Comparison of ENCODE assay signal across 1 cellular context in genomic region chr3:142447852-142448315, GRCh38.
TF ChIP-seq lines count a peak whose summit lies in the region.

Gene XRN1 (minus strand): TSS chr3:142448037. CDS start chr3:142447944, 93 bp downstream.

TF ChIP-seq in HepG2, 621 proteins besides CTCF, POLR2A, EP300 and RAD21 (continued from another document and continues in another):
- TF ChIP-seq CBX2 (IDR thresholded peaks at IDR 0.05; ENCODE audit: low read depth, low read length) = no peak
- TF ChIP-seq CBX2 (CRISPR knock-in tag; IDR thresholded peaks at IDR 0.05; ENCODE audit: low read depth) = no peak
- peak; percentile 79 for TF ChIP-seq CBFB (CRISPR knock-in tag; IDR thresholded peaks at IDR 0.05)
- TF ChIP-seq TIGD3 (CRISPR knock-in tag; IDR thresholded peaks at IDR 0.05; ENCODE audit: borderline replicate concordance) = no peak
- peak; percentile 85 for TF ChIP-seq CEBPG (CRISPR knock-in tag; IDR thresholded peaks at IDR 0.05)
- TF ChIP-seq WIZ (CRISPR knock-in tag; IDR thresholded peaks at IDR 0.05) = no peak
- TF ChIP-seq SIN3A (IDR thresholded peaks at IDR 0.05; ENCODE audit: borderline replicate concordance, low read depth, low read length) = peak; percentile 82; the same call in 1 of the 2 replicates
- TF ChIP-seq ZNF777 (CRISPR knock-in tag; IDR thresholded peaks at IDR 0.05) = no peak
- TF ChIP-seq HDAC1 (CRISPR knock-in tag; IDR thresholded peaks at IDR 0.05) = peak; percentile 29
- TF ChIP-seq MYNN (CRISPR knock-in tag; IDR thresholded peaks at IDR 0.05; ENCODE audit: low read depth) = no peak
- TF ChIP-seq, protein P1, sequence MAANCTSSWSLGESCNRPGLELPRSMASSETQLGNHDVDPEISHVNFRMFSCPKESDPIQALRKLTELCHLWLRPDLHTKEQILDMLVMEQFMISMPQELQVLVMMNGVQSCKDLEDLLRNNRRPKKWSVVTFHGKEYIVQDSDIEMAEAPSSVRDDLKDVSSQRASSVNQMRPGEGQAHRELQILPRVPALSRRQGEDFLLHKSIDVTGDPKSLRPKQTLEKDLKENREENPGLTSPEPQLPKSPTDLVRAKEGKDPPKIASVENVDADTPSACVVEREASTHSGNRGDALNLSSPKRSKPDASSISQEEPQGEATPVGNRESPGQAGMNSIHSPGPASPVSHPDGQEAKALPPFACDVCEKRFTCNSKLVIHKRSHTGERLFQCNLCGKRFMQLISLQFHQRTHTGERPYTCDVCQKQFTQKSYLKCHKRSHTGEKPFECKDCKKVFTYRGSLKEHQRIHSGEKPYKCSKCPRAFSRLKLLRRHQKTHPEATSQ (CRISPR knock-in tag; IDR thresholded peaks at IDR 0.05; ENCODE audit: borderline replicate concordance) = no peak
- no peak for TF ChIP-seq ZNF333 (CRISPR knock-in tag; IDR thresholded peaks at IDR 0.05; ENCODE audit: borderline replicate concordance)
- TF ChIP-seq FOXA1 (IDR thresholded peaks at IDR 0.05) = no peak
- no peak for TF ChIP-seq FOXA1 (CRISPR knock-in tag; IDR thresholded peaks at IDR 0.05)
- TF ChIP-seq ZNF766 (CRISPR knock-in tag; IDR thresholded peaks at IDR 0.05; ENCODE audit: borderline replicate concordance) = no peak
- 0 out of 2 replicates have a peak, but pooled peaks have one; percentile 58 for TF ChIP-seq ZNF20 (CRISPR knock-in tag; IDR thresholded peaks at IDR 0.05)
- TF ChIP-seq, protein P2, sequence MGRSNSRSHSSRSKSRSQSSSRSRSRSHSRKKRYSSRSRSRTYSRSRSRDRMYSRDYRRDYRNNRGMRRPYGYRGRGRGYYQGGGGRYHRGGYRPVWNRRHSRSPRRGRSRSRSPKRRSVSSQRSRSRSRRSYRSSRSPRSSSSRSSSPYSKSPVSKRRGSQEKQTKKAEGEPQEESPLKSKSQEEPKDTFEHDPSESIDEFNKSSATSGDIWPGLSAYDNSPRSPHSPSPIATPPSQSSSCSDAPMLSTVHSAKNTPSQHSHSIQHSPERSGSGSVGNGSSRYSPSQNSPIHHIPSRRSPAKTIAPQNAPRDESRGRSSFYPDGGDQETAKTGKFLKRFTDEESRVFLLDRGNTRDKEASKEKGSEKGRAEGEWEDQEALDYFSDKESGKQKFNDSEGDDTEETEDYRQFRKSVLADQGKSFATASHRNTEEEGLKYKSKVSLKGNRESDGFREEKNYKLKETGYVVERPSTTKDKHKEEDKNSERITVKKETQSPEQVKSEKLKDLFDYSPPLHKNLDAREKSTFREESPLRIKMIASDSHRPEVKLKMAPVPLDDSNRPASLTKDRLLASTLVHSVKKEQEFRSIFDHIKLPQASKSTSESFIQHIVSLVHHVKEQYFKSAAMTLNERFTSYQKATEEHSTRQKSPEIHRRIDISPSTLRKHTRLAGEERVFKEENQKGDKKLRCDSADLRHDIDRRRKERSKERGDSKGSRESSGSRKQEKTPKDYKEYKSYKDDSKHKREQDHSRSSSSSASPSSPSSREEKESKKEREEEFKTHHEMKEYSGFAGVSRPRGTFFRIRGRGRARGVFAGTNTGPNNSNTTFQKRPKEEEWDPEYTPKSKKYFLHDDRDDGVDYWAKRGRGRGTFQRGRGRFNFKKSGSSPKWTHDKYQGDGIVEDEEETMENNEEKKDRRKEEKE (IDR thresholded peaks at IDR 0.05) = no peak
- TF ChIP-seq, protein P3, sequence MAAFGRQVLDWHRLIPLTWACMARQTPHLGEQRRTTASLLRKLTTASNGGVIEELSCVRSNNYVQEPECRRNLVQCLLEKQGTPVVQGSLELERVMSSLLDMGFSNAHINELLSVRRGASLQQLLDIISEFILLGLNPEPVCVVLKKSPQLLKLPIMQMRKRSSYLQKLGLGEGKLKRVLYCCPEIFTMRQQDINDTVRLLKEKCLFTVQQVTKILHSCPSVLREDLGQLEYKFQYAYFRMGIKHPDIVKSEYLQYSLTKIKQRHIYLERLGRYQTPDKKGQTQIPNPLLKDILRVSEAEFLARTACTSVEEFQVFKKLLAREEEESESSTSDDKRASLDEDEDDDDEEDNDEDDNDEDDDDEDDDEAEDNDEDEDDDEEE (CRISPR knock-in tag; IDR thresholded peaks at IDR 0.05) = no peak
- TF ChIP-seq REXO4 (CRISPR knock-in tag; IDR thresholded peaks at IDR 0.05; ENCODE audit: borderline replicate concordance) = no peak
- TF ChIP-seq, protein P4, sequence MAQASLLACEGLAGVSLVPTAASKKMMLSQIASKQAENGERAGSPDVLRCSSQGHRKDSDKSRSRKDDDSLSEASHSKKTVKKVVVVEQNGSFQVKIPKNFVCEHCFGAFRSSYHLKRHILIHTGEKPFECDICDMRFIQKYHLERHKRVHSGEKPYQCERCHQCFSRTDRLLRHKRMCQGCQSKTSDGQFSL (CRISPR knock-in tag; IDR thresholded peaks at IDR 0.05) = no peak
- TF ChIP-seq PITX1 (CRISPR knock-in tag; IDR thresholded peaks at IDR 0.05) = peak; percentile 53; the same call in 1 of the 2 replicates
- TF ChIP-seq JARID2 (CRISPR knock-in tag; IDR thresholded peaks at IDR 0.05; ENCODE audit: insufficient replicate concordance) = no peak
- TF ChIP-seq SIN3B (IDR thresholded peaks at IDR 0.05; ENCODE audit: low read length) = peak; percentile 74; the same call in 1 of the 2 replicates
- no peak for TF ChIP-seq DPF2 (CRISPR knock-in tag; IDR thresholded peaks at IDR 0.05; ENCODE audit: borderline replicate concordance, low read depth)
- no peak for TF ChIP-seq FLYWCH1 (CRISPR knock-in tag; IDR thresholded peaks at IDR 0.05)
- TF ChIP-seq, protein P5, sequence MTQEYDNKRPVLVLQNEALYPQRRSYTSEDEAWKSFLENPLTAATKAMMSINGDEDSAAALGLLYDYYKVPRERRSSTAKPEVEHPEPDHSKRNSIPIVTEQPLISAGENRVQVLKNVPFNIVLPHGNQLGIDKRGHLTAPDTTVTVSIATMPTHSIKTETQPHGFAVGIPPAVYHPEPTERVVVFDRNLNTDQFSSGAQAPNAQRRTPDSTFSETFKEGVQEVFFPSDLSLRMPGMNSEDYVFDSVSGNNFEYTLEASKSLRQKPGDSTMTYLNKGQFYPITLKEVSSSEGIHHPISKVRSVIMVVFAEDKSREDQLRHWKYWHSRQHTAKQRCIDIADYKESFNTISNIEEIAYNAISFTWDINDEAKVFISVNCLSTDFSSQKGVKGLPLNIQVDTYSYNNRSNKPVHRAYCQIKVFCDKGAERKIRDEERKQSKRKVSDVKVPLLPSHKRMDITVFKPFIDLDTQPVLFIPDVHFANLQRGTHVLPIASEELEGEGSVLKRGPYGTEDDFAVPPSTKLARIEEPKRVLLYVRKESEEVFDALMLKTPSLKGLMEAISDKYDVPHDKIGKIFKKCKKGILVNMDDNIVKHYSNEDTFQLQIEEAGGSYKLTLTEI (CRISPR knock-in tag; conservative IDR thresholded peaks at IDR 0.05) = no peak
- TF ChIP-seq ZNF770 (CRISPR knock-in tag; IDR thresholded peaks at IDR 0.05) = peak; percentile 60; the same call in 1 of the 2 replicates
- TF ChIP-seq ZKSCAN1 (IDR thresholded peaks at IDR 0.05; ENCODE audit: low read length) = no peak
- TF ChIP-seq FOXA3 (CRISPR knock-in tag; IDR thresholded peaks at IDR 0.05) = peak; percentile 42; the same call in 1 of the 2 replicates
- TF ChIP-seq, protein P6, sequence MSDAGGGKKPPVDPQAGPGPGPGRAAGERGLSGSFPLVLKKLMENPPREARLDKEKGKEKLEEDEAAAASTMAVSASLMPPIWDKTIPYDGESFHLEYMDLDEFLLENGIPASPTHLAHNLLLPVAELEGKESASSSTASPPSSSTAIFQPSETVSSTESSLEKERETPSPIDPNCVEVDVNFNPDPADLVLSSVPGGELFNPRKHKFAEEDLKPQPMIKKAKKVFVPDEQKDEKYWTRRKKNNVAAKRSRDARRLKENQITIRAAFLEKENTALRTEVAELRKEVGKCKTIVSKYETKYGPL (CRISPR knock-in tag; IDR thresholded peaks at IDR 0.05) = no peak
- peak; percentile 81; the same call in 1 of the 2 replicates for TF ChIP-seq CBX5 (CRISPR knock-in tag; IDR thresholded peaks at IDR 0.05; ENCODE audit: borderline replicate concordance)
- no peak for TF ChIP-seq ZNF75D (CRISPR knock-in tag; IDR thresholded peaks at IDR 0.05; ENCODE audit: borderline replicate concordance)
- TF ChIP-seq ZNF33A (CRISPR knock-in tag; IDR thresholded peaks at IDR 0.05; ENCODE audit: borderline replicate concordance) = no peak
- no peak; the same call in 1 of the 2 replicates for TF ChIP-seq RCOR2 (CRISPR knock-in tag; IDR thresholded peaks at IDR 0.05)
- no peak for TF ChIP-seq MEIS1 (CRISPR knock-in tag; IDR thresholded peaks at IDR 0.05; ENCODE audit: borderline replicate concordance)
- TF ChIP-seq RFX1 (IDR thresholded peaks at IDR 0.05) = no peak
- TF ChIP-seq ATRX (CRISPR knock-in tag; IDR thresholded peaks at IDR 0.05; ENCODE audit: borderline replicate concordance) = no peak
- no peak for TF ChIP-seq NRL (CRISPR knock-in tag; IDR thresholded peaks at IDR 0.05; ENCODE audit: borderline replicate concordance)
- TF ChIP-seq HHEX (CRISPR knock-in tag; IDR thresholded peaks at IDR 0.05) = no peak
- TF ChIP-seq THRA (CRISPR knock-in tag; IDR thresholded peaks at IDR 0.05; ENCODE audit: borderline replicate concordance) = no peak; the same call in 1 of the 2 replicates
- TF ChIP-seq ZNF549 (CRISPR knock-in tag; IDR thresholded peaks at IDR 0.05) = no peak
- no peak for TF ChIP-seq IRF1 (CRISPR knock-in tag; IDR thresholded peaks at IDR 0.05; ENCODE audit: low read depth)
- TF ChIP-seq HNRNPL (IDR thresholded peaks at IDR 0.05; ENCODE audit: low read depth, low read length) = no peak
- TF ChIP-seq, protein P7, sequence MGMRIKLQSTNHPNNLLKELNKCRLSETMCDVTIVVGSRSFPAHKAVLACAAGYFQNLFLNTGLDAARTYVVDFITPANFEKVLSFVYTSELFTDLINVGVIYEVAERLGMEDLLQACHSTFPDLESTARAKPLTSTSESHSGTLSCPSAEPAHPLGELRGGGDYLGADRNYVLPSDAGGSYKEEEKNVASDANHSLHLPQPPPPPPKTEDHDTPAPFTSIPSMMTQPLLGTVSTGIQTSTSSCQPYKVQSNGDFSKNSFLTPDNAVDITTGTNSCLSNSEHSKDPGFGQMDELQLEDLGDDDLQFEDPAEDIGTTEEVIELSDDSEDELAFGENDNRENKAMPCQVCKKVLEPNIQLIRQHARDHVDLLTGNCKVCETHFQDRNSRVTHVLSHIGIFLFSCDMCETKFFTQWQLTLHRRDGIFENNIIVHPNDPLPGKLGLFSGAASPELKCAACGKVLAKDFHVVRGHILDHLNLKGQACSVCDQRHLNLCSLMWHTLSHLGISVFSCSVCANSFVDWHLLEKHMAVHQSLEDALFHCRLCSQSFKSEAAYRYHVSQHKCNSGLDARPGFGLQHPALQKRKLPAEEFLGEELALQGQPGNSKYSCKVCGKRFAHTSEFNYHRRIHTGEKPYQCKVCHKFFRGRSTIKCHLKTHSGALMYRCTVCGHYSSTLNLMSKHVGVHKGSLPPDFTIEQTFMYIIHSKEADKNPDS (CRISPR knock-in tag; IDR thresholded peaks at IDR 0.05) = no peak
- 0 out of 2 replicates have a peak, but pooled peaks have one; percentile 18 for TF ChIP-seq ZNF451 (CRISPR knock-in tag; IDR thresholded peaks at IDR 0.05)
- peak; percentile 44 for TF ChIP-seq MED1 (CRISPR knock-in tag; IDR thresholded peaks at IDR 0.05)
- 0 out of 2 replicates have a peak, but pooled peaks have one; percentile 30 for TF ChIP-seq ZNF430 (CRISPR knock-in tag; IDR thresholded peaks at IDR 0.05)
- TF ChIP-seq HCFC1 (IDR thresholded peaks at IDR 0.05; ENCODE audit: low read depth, low read length) = peak; percentile 63
- TF ChIP-seq KDM3A (CRISPR knock-in tag; IDR thresholded peaks at IDR 0.05; ENCODE audit: low read depth) = peak; percentile 67; the same call in 1 of the 2 replicates
- no peak for TF ChIP-seq MTA1 (CRISPR knock-in tag; IDR thresholded peaks at IDR 0.05; ENCODE audit: borderline replicate concordance)
- no peak for TF ChIP-seq ZNF335 (CRISPR knock-in tag; IDR thresholded peaks at IDR 0.05)
- peak; percentile 39; the same call in 1 of the 2 replicates for TF ChIP-seq TBX2 (CRISPR knock-in tag; IDR thresholded peaks at IDR 0.05; ENCODE audit: borderline replicate concordance)
- no peak for TF ChIP-seq SMYD3 (CRISPR knock-in tag; IDR thresholded peaks at IDR 0.05)
- TF ChIP-seq ZNF7 (CRISPR knock-in tag; IDR thresholded peaks at IDR 0.05) = no peak
